10 cellular contexts compared by ENCODE assay signal in the genomic region with DNA sequence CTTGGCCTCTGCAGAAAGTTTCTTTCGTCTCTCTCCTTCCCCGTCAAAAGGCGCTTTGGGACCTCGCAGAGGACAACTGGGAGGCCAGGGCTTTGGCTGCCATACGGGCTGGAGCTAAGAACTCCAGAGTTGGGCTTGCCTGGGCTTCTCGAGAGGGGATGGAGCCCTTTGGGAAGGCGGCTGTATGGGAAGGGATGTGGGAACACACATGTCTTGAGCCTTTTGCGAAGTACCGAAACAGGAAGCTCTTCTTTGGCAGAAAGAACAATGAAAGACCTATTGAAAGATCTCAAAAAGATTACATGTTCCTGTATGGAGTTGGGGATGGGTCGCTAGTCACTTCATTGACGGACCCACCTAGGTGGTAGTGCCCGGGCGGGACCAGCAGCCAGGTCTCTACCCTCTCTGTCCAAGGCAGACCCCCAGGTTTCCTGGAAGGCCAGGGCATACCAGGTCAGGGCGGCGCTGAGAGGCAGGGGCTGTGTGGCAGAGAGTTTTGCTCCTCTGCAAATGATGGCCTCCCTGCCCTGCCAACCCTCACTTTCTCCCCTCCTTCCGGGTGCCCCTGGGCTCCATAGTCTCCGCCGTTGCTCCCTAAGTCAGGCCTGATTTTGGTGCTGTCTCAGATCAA. TPM values are rescaled to one million over a fixed set of nuclear protein-coding genes. Genes with fewer than 3 reads are reported as not detected.
DNase-seq lines count a peak whose midpoint lies in the region; FAIRE-seq and TF ChIP-seq lines count a peak whose summit lies in the region.
"Had no signal": no experiment of that assay in that cellular context is flagged by ENCODE, and none has a peak within 500 bp of the region (broad histone marks: within the 10 kb centered on the region; RNA-seq: fewer than 3 reads in every experiment).

No MANE protein-coding gene starts in this region.

- H3K18ac ChIP-seq in H9 (ENCODE audit: insufficient read length, low read depth, low read length) = no peak overlapping the region

- H2BK15ac ChIP-seq in H9 (ENCODE audit: low read depth, low read length) = no peak overlapping the region

- H3K9ac ChIP-seq in H9 (ENCODE audit: extremely low read depth, insufficient read length, low read length) (no peak overlapping the region), endocrine pancreas (ENCODE audit: control insufficient read depth, insufficient read depth, low read length) (peak overlapping the region; percentile 50)

- H3K27me3 ChIP-seq in H9 (ENCODE audit: insufficient read depth, low read length) (peaks cover 17% of the 10 kb centered on the region; the same call in 1 of the 2 replicates), endocrine pancreas (ENCODE audit: control insufficient read depth, insufficient read depth, low read length) (no peaks in the 10 kb centered on the region)

- FAIRE-seq in HTR-8/SVneo (lab: Jason Lieb, UNC) = no peak
- FAIRE-seq: GM18507 had no signal

- H3K4me1 Mint-ChIP-seq in H9 = peaks cover 35 to 38% of the 10 kb centered on the region in 2 experiments
- peaks cover 22% of the 10 kb centered on the region for H3K4me1 Mint-ChIP-seq in osteocyte (ENCODE audit: unreplicated experiment)

- no peak overlapping the region for H2BK120ac ChIP-seq in H9 (ENCODE audit: low read depth, low read length, poor library complexity, severe bottlenecking)

- no peak overlapping the region for H3T11ph ChIP-seq in H9 (ENCODE audit: low read length)

- no peaks in the 10 kb centered on the region for H3K79me2 ChIP-seq in H9 (ENCODE audit: insufficient read depth, low read length)

- H2AFZ ChIP-seq in H9 (ENCODE audit: low read length) = no peak overlapping the region

- DNase-seq in H9 (no peak), NCI-H345 treated with DMSO at 0.1 percent for 48 hours (lab: John Stamatoyannopoulos, UW; ENCODE audit: unreplicated experiment) (peak; percentile 23), osteocyte (ENCODE audit: extremely low spot score, unreplicated experiment) (no peak), GM03348 (ENCODE audit: low spot score) (no peak), HTR-8/SVneo (ENCODE audit: insufficient read length, low spot score) (no peak), HCEC 1CT (no peak)
- no peak for DNase-seq in stimulated activated CD8-positive, alpha-beta memory T cell treated with anti-CD3 and anti-CD28 coated beads, Interleukin-4, amount 100 ng/mL, for 48 hours

- H3K36me3 ChIP-seq in endocrine pancreas (ENCODE audit: control insufficient read depth, insufficient read depth, low read length) = no peaks in the 10 kb centered on the region

- H3K9me3 Mint-ChIP-seq in H9 (no peaks in the 10 kb centered on the region; a peak in 1 of 5 replicates), osteocyte (ENCODE audit: unreplicated experiment) (no peaks in the 10 kb centered on the region)

- no peak overlapping the region for H4K91ac ChIP-seq in H9 (ENCODE audit: insufficient read length, low read depth, low read length)

- no peak overlapping the region for H2BK5ac ChIP-seq in H9 (ENCODE audit: insufficient read length, low read length)

- H3K36me3 Mint-ChIP-seq in H9 (ENCODE audit: insufficient read depth in 1 of 3, low read depth in 3 of 3) = no peaks in the 10 kb centered on the region; a peak in 2 of 7 replicates
- H3K36me3 Mint-ChIP-seq in osteocyte (ENCODE audit: unreplicated experiment) = no peaks in the 10 kb centered on the region

- TF ChIP-seq CTCF in H9 (conservative IDR thresholded peaks at IDR 0.05) (no peak), osteocyte (IDR thresholded peaks at IDR 0.05) (no peak)

- H4K20me1 ChIP-seq in H9 (ENCODE audit: control insufficient read depth, insufficient read depth, insufficient read length) = no peaks in the 10 kb centered on the region

- H3K9me3 ChIP-seq in H9 (ENCODE audit: control insufficient read depth, low read depth, low read length) = no peaks in the 10 kb centered on the region
- H3K9me3 ChIP-seq in endocrine pancreas (ENCODE audit: control insufficient read depth, low read length) = no peaks in the 10 kb centered on the region

- peak overlapping the region; percentile 79 to 82 for H3K4me3 Mint-ChIP-seq in H9
- peak overlapping the region; percentile 59 for H3K4me3 Mint-ChIP-seq in osteocyte (ENCODE audit: unreplicated experiment)

- H3K4me1 ChIP-seq in H9 (ENCODE audit: insufficient read depth, low read length) (no peaks in the 10 kb centered on the region; the same call in 1 of the 2 replicates), endocrine pancreas (ENCODE audit: control insufficient read depth, insufficient read depth, low read length) (peaks cover 2% of the 10 kb centered on the region)

- H2BK12ac ChIP-seq in H9 (ENCODE audit: insufficient read length, low read depth, low read length) = no peak overlapping the region

- H4K5ac ChIP-seq in H9 (ENCODE audit: insufficient read length, low read depth, low read length) = no peak overlapping the region

- H3K23ac ChIP-seq in H9 (ENCODE audit: insufficient read length, low read depth, low read length) = no peak overlapping the region

- H4K8ac ChIP-seq in H9 (replicated peaks; ENCODE audit: insufficient read length, low read depth, low read length) = no peak overlapping the region

- peak overlapping the region in 2 of 3 experiments; percentile 59 to 66; a peak in 2 of 7 replicates for H3K27ac Mint-ChIP-seq in H9
- no peak overlapping the region for H3K27ac Mint-ChIP-seq in osteocyte (ENCODE audit: unreplicated experiment)

- H3K23me2 ChIP-seq in H9 (ENCODE audit: insufficient read length, low read depth, low read length, poor library complexity, severe bottlenecking) = peaks cover 8% of the 10 kb centered on the region

- no peak overlapping the region for H3K4ac ChIP-seq in H9 (ENCODE audit: low read depth, low read length)

- H3K56ac ChIP-seq in H9 (ENCODE audit: insufficient read length, low read depth, low read length) = no peak overlapping the region

- no peak overlapping the region for H3K27ac ChIP-seq in H9 (ENCODE audit: insufficient read length, low read depth, low read length)

- WGBS in H9 (ENCODE audit: extremely low coverage, insufficient read length, low lambda C conversion rate) = no CpG with 5 or more reads among the region's 18 CpGs

- H3K4me2 ChIP-seq in H9 (ENCODE audit: insufficient read depth, insufficient read length, low read length) = peak overlapping the region; percentile 67

- H2BK20ac ChIP-seq in H9 (ENCODE audit: low read depth, low read length, poor library complexity, severe bottlenecking) = no peak overlapping the region

- no peak overlapping the region for H2AK5ac ChIP-seq in H9 (ENCODE audit: insufficient read length, low read length)

- H3K14ac ChIP-seq in H9 (ENCODE audit: insufficient read depth, low read length) = no peak overlapping the region

- H3K79me1 ChIP-seq in H9 (ENCODE audit: insufficient read depth, low read depth, low read length, poor library complexity, severe bottlenecking) = no peaks in the 10 kb centered on the region

- H3K27me3 Mint-ChIP-seq in H9 (ENCODE audit: low read depth) (peaks cover 70% of the 10 kb centered on the region), osteocyte (ENCODE audit: unreplicated experiment) (peaks cover 35% of the 10 kb centered on the region)

- peak overlapping the region; percentile 76 for H3K4me3 ChIP-seq in endocrine pancreas (ENCODE audit: control insufficient read depth, insufficient read depth, low read length)

RNA-seq across cellular contexts. Expression of a gene that starts 1.0 kb away (rescaled TPM):
- 22.4 and 22.9 TPM in 2 replicates for total RNA-seq in H9 (2021)
- not detected in 2 replicates for total RNA-seq in osteocyte
- total RNA-seq: T-helper 2 cell treated with Interferon-gamma antibody and Interleukin-4, amounts not matched to agents 100 ng/mL and 5 ng/mL, for 36 hours had no signal

Comparison
In these comparisons a context has a peak if more than half of its experiments do, and no peak if none do; other contexts are left out.
1. RNA of a gene that starts 1.0 kb away (total RNA-seq): 22.4 to 22.9 TPM in H9; not detected in osteocyte; every median in the first group is over 10 times any median in the second.